ENCODE assay signal across 8 cellular contexts in the genomic region with DNA sequence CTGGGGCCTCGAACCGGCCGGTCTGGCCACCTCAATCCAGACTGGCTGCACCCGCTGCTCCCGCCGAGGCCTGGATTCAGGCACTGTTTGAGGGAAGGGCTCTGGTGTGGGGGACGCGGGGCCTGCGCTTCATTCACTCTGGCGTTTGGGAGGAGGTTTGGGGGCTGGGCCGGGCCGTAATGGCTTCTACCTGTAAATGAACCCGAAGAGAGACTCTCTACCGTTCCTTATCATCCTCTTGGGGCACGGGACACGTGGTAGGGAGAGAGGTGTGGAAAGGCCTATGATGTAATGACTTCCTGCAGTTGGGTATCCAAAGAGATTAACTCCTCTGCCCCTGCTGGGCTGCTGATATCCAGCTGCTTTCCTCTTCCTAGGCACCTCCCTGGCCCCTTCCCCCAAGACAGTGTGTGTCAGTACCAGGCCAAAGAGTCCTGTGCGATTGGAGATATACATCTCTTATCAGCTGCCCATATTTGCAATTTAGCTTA. TPM values are rescaled to one million over a fixed set of nuclear protein-coding genes. Genes with fewer than 3 reads are reported as not detected.
DNase-seq lines count a peak whose midpoint lies in the region; ATAC-seq and TF ChIP-seq lines count a peak whose summit lies in the region.

No MANE protein-coding gene starts in this region.

- H3K27ac ChIP-seq in MM.1S (ENCODE audit: low read length) (peak overlapping the region; percentile 96), fibroblast of lung (ENCODE audit: insufficient read depth, low read length) (peak overlapping the region; percentile 95), mucosa of rectum (ENCODE audit: low read depth in 2 of 2, low read length in 2 of 2) (peak overlapping the region; percentile 100), uterus (peak overlapping the region; percentile 99 to 100)

- DNase-seq in DMS79 (lab: John Stamatoyannopoulos, UW) (peak; percentile 4), MM.1S (peak; percentile 84), UCSD-AML1 (lab: John Stamatoyannopoulos, UW; ENCODE audit: unreplicated experiment) (peak; percentile 49), fibroblast of lung (ENCODE audit: low read depth in 2 of 2) (peak; percentile 75 to 76), uterus (peak; percentile 65 to 82)
- no peak for DNase-seq in stimulated activated CD4-positive, alpha-beta T cell treated with anti-CD3 and anti-CD28 coated beads, Interleukin-2, amount 100 ng/mL, for 48 hours

- intact Hi-C loops in uterus (cut with DNase I; ENCODE audit: low total_unique reads), result loop anchor here (10.0 kb wide), 1 partner anchor 112 kb away; no protein-coding TSS in a partner anchor

- peak; percentile 53 to 54 for TF ChIP-seq POLR2A in uterus (IDR thresholded peaks at IDR 0.05)

- H3K79me2 ChIP-seq in MM.1S (ENCODE audit: low read length) (peaks cover 76% of the 10 kb centered on the region), fibroblast of lung (ENCODE audit: control insufficient read depth, insufficient read depth, low read length) (peaks cover 60% of the 10 kb centered on the region)

- peaks cover 74% of the 10 kb centered on the region for H3F3A ChIP-seq in MM.1S (ENCODE audit: insufficient read depth, low read length)

- peaks cover 21% of the 10 kb centered on the region; the same call in 1 of the 2 replicates for H3K36me3 ChIP-seq in MM.1S (replicated peaks; ENCODE audit: insufficient read depth, low read length)
- H3K36me3 ChIP-seq in fibroblast of lung (ENCODE audit: control insufficient read depth, insufficient read depth, low read length), result no peaks in the 10 kb centered on the region
- peaks cover 9 to 10% of the 10 kb centered on the region in 2 donors for H3K36me3 ChIP-seq in mucosa of rectum (ENCODE audit: control insufficient read depth in 2 of 2, insufficient read depth in 2 of 2, low read length in 2 of 2)
- no peaks in the 10 kb centered on the region for H3K36me3 ChIP-seq in uterus

- H3K27me3 ChIP-seq in MM.1S (replicated peaks; ENCODE audit: insufficient read depth, low read length) (no peaks in the 10 kb centered on the region), fibroblast of lung (ENCODE audit: control insufficient read depth, insufficient read depth, low read length) (no peaks in the 10 kb centered on the region), mucosa of rectum (ENCODE audit: control insufficient read depth in 2 of 2, insufficient read depth in 2 of 2, low read length in 2 of 2) (no peaks in the 10 kb centered on the region), uterus (no peaks in the 10 kb centered on the region)

- no peak for TF ChIP-seq CTCF in MM.1S (IDR thresholded peaks at IDR 0.05; ENCODE audit: low read length)
- peak in 1 of 2 donors; percentile 1 for TF ChIP-seq CTCF in fibroblast of lung (conservative IDR thresholded peaks at IDR 0.05 in 1 of 2, IDR thresholded peaks at IDR 0.05 in 1 of 2; ENCODE audit: low read depth in 1 of 2, low read length in 2 of 2)
- peak in 1 of 4 experiments; percentile 34 for TF ChIP-seq CTCF in uterus (IDR thresholded peaks at IDR 0.05)

- H3K4me3 ChIP-seq in MM.1S (ENCODE audit: low read length) (peak overlapping the region; percentile 99), fibroblast of lung (replicated peaks in 1 of 4; ENCODE audit: control extremely low read depth in 1 of 4, insufficient read depth in 1 of 4, low read depth in 3 of 4, low read length in 4 of 4) (peak overlapping the region; percentile 96 to 100 (median 97)), mucosa of rectum (ENCODE audit: low read length in 2 of 2) (peak overlapping the region; percentile 77 to 88), uterus (peak overlapping the region; percentile 86)

- H3K9ac ChIP-seq in MM.1S (ENCODE audit: low read length) (peak overlapping the region; percentile 100), fibroblast of lung (ENCODE audit: insufficient read depth, low read length) (peak overlapping the region; percentile 90), mucosa of rectum (ENCODE audit: low read depth in 1 of 2, low read length in 2 of 2) (peak overlapping the region; percentile 74 to 85)

- H3K9me3 ChIP-seq in MM.1S (replicated peaks; ENCODE audit: insufficient read depth, low read length) (no peaks in the 10 kb centered on the region), fibroblast of lung (ENCODE audit: control insufficient read depth, insufficient read depth, low read depth, low read length) (no peaks in the 10 kb centered on the region), mucosa of rectum (ENCODE audit: control insufficient read depth in 2 of 2, low read length in 2 of 2) (no peaks in the 10 kb centered on the region), uterus (no peaks in the 10 kb centered on the region)

- ATAC-seq in GM21528 (IDR thresholded peaks at IDR 0.05; ENCODE audit: low FRiP score, unreplicated experiment), result no peak

- H4K20me1 ChIP-seq in MM.1S (ENCODE audit: insufficient read depth, low read length), result peaks cover 22% of the 10 kb centered on the region; the same call in 1 of the 2 replicates
- peaks cover 4% of the 10 kb centered on the region for H4K20me1 ChIP-seq in fibroblast of lung (ENCODE audit: control insufficient read depth, extremely low read depth, insufficient read depth, low read length)

- peak overlapping the region; percentile 42 for H3K4me2 ChIP-seq in MM.1S (ENCODE audit: low read depth, low read length)
- H3K4me2 ChIP-seq in fibroblast of lung (ENCODE audit: extremely low read depth, insufficient read depth, low read length), result peak overlapping the region; percentile 73

- peaks cover 7% of the 10 kb centered on the region for H3K4me1 ChIP-seq in MM.1S (ENCODE audit: low read length)
- peaks cover 21% of the 10 kb centered on the region for H3K4me1 ChIP-seq in fibroblast of lung (ENCODE audit: control insufficient read depth, extremely low read depth, insufficient read depth, low read length)
- H3K4me1 ChIP-seq in mucosa of rectum (ENCODE audit: control insufficient read depth in 2 of 2, insufficient read depth in 2 of 2, low read length in 2 of 2), result peaks cover 34 to 49% of the 10 kb centered on the region in 2 donors
- H3K4me1 ChIP-seq in uterus, result peaks cover 8 to 23% of the 10 kb centered on the region in 2 donors

- H2AFZ ChIP-seq in MM.1S (ENCODE audit: low read length) (no peak overlapping the region), fibroblast of lung (ENCODE audit: low read length) (no peak overlapping the region)

- H3K9me2 ChIP-seq in MM.1S (replicated peaks; ENCODE audit: insufficient read depth, low read length), result no peaks in the 10 kb centered on the region

RNA-seq across cellular contexts. Expression of a gene that starts 1.8 kb away (rescaled TPM):
- 53.7 and 63.9 TPM in 2 replicates for total RNA-seq in fibroblast of lung
- polyA plus RNA-seq in fibroblast of lung, result 36.9 and 49.5 TPM in 2 replicates
- polyA plus RNA-seq in fibroblast of lung (2012), result 28.1 and 46.7 TPM in 2 replicates
- polyA minus RNA-seq in fibroblast of lung (ENCODE audit: low replicate concordance), result 241 and 323 TPM in 2 replicates
- total RNA-seq in uterus, result 10 to 100 TPM; 52.3 to 71.2 (median 61.3) TPM

Comparison
In these comparisons a context has a peak if more than half of its experiments do, and no peak if none do; other contexts are left out.
1. DNase-seq: peak in DMS79 (single experiment), MM.1S (single experiment), UCSD-AML1 (single experiment), fibroblast of lung (2 of 2) and uterus (2 of 2); none in stimulated activated CD4-positive, alpha-beta T cell treated with anti-CD3 and anti-CD28 coated beads, Interleukin-2, amount 100 ng/mL, for 48 hours (0 of 2).
2. Peak in every context shown above with its lines, with median percentiles within 50 percentile points of each other: H3K27ac ChIP-seq, H3K4me3 ChIP-seq and H3K9ac ChIP-seq.